2 cellular contexts compared by ENCODE assay signal in the genomic region with DNA sequence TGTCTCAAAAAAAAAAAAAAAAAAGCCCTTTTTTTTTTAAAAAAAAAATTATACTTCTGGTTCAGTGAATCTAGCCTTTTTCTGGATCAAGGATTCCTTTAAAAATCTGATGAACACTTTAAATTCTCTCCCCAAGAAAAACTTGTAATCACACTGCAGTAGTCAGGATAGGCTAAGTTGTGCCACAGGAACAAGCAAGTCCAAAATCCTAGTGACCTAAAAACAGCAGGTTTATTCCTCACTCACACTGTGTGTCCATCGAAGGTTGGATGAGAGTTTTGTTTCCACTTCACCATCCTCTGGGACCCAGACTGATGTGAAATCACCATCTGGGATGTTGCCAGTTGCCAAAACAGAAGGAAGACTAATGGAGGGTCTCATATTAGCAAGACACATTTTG.
TF ChIP-seq lines count a peak whose summit lies in the region.

No MANE protein-coding gene starts in this region.

TF ChIP-seq in IMR-90, 13 proteins besides CTCF, POLR2A, EP300 and RAD21:
- TF ChIP-seq MAZ (IDR thresholded peaks at IDR 0.05; ENCODE audit: borderline replicate concordance, low read depth, low read length), result no peak
- TF ChIP-seq RCOR1 (IDR thresholded peaks at IDR 0.05; ENCODE audit: insufficient replicate concordance, low read length), result no peak
- TF ChIP-seq RFX5 (IDR thresholded peaks at IDR 0.05; ENCODE audit: low read depth, low read length), result no peak

TF ChIP-seq in endothelial cell of umbilical vein, 7 proteins besides CTCF, POLR2A, EP300 and RAD21:
- TF ChIP-seq FOS (IDR thresholded peaks at IDR 0.05; ENCODE audit: borderline replicate concordance, insufficient read depth, low read length) (no peak), GATA2 (IDR thresholded peaks at IDR 0.05; ENCODE audit: insufficient read depth, insufficient read length, low read depth, low read length) (no peak), MYC (IDR thresholded peaks at IDR 0.05; ENCODE audit: low read depth, low read length) (no peak), POLR2AphosphoS5 (IDR thresholded peaks at IDR 0.05; ENCODE audit: insufficient read depth, low read depth, low read length) (no peak), JUN (IDR thresholded peaks at IDR 0.05; ENCODE audit: borderline replicate concordance, insufficient read depth, insufficient read length, low read depth) (no peak), EZH2 (IDR thresholded peaks at IDR 0.05; ENCODE audit: borderline replicate concordance, low read depth, low read length, severe bottlenecking) (no peak)
- TF ChIP-seq, protein P1, sequence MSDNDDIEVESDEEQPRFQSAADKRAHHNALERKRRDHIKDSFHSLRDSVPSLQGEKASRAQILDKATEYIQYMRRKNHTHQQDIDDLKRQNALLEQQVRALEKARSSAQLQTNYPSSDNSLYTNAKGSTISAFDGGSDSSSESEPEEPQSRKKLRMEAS (IDR thresholded peaks at IDR 0.05; ENCODE audit: insufficient read depth, insufficient read length), result no peak
